Comparison of ENCODE assay signal across 13 cellular contexts in the genomic region with DNA sequence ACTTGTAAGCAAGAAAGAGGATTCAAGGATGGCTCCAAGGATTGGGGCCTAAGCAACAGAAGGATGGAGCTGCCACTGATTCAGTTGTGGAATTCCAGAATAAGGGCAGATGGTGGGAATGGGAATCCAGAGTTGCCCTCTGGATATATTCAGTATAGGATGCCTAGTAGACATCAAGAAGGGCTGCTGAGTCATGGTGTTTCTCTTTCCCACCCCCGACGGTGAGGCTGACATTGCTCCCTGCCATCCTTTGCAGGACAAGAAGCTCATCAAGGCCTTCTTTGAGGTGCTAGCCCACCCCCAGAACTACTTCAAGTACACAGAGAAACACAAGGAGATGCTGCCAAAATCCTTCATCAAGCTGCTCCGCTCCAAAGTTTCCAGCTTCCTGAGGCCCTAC. TPM values are rescaled to one million over a fixed set of nuclear protein-coding genes. Genes with fewer than 3 reads are reported as not detected.
DNase-seq lines count a peak whose midpoint lies in the region; ATAC-seq and TF ChIP-seq lines count a peak whose summit lies in the region.
"Had no signal": no experiment of that assay in that cellular context is flagged by ENCODE, and none has a peak within 500 bp of the region (broad histone marks: within the 10 kb centered on the region; RNA-seq: fewer than 3 reads in every experiment).

No MANE protein-coding gene starts in this region.

- no peak overlapping the region; the same call in 1 of the 2 replicates for H4K91ac ChIP-seq in IMR-90 (ENCODE audit: insufficient read depth, low read depth, low read length)

- TF ChIP-seq CTCF in IMR-90 (conservative IDR thresholded peaks at IDR 0.05; ENCODE audit: low read depth, low read length) (no peak), thoracic aorta (IDR thresholded peaks at IDR 0.05) (no peak)

- in situ Hi-C loops in IMR-90 (cut with MboI; ENCODE audit: low sequenced_read_pairs), result no loop called here

- peak overlapping the region; percentile 53; the same call in 1 of the 2 replicates for H2BK20ac ChIP-seq in IMR-90 (ENCODE audit: low read depth, low read length)

- H4K20me1 ChIP-seq in IMR-90 (ENCODE audit: insufficient read depth, low read length), result no peaks in the 10 kb centered on the region; the same call in 1 of the 2 replicates

- no peak overlapping the region for H3K4me2 ChIP-seq in IMR-90 (ENCODE audit: low read depth, low read length)

- CTCF ChIA-PET in IMR-90 (lab: Yijun Ruan, JAX), result interaction anchor here (1.1 kb wide), 1 partner anchor 10 kb away, joined by 4 read pairs; no protein-coding TSS in a partner anchor

- peak overlapping the region; percentile 63 for H2AK9ac ChIP-seq in IMR-90 (replicated peaks; ENCODE audit: low read depth, low read length, poor library complexity)

- peak overlapping the region; percentile 25 for H2AFZ ChIP-seq in IMR-90 (replicated peaks; ENCODE audit: low read length, poor library complexity)

- H3K14ac ChIP-seq in IMR-90 (replicated peaks; ENCODE audit: low read depth, low read length), result no peak overlapping the region; the same call in 1 of the 2 replicates

- H3K27ac ChIP-seq in IMR-90 (ENCODE audit: insufficient read depth, low read length) (no peak overlapping the region), thoracic aorta (peak overlapping the region; percentile 59 to 63)

- peaks cover 20 to 67% of the 10 kb centered on the region in 2 experiments; a peak in 3 of 4 replicates for H3K79me1 ChIP-seq in IMR-90 (ENCODE audit: low read depth in 1 of 2, low read length in 2 of 2)

- peak overlapping the region; percentile 4 to 63 for H3K27ac Mint-ChIP-seq in activated naive CD4-positive, alpha-beta T cell treated with anti-CD3 and anti-CD28 coated beads, Interleukin-2, amount 50 U/mL, for 72 hours
- H3K27ac Mint-ChIP-seq: activated naive CD8-positive, alpha-beta T cell treated with anti-CD3 and anti-CD28 coated beads for 36 hours had no signal

- intact Hi-C loops in IMR-90 (cut with micrococcal nuclease), result no loop called here

- H3K9me3 ChIP-seq in IMR-90 (ENCODE audit: control insufficient read depth, insufficient read depth, low read length) (no peaks in the 10 kb centered on the region), thoracic aorta (no peaks in the 10 kb centered on the region)

- H2BK5ac ChIP-seq in IMR-90 (ENCODE audit: low read depth, low read length, poor library complexity, severe bottlenecking), result no peak overlapping the region

- H3K36me3 ChIP-seq in IMR-90 (ENCODE audit: control insufficient read depth, insufficient read depth, low read length), result peaks cover 24% of the 10 kb centered on the region; the same call in 1 of the 2 replicates
- H3K36me3 ChIP-seq in thoracic aorta, result peaks cover 29% of the 10 kb centered on the region

- no peak overlapping the region for H3K18ac ChIP-seq in IMR-90 (ENCODE audit: low read depth, low read length)

- POLR2A ChIA-PET in IMR-90 (lab: Charles Lee; ENCODE audit: unreplicated experiment), result interaction anchor here (0.6 kb wide), 1 partner anchor 109 kb away, joined by 3 read pairs; no protein-coding TSS in a partner anchor

- ATAC-seq in activated naive CD4-positive, alpha-beta T cell treated with anti-CD3 and anti-CD28 coated beads, Interleukin-2, amount 50 U/mL, for 72 hours, result no peak
- peak; percentile 53 for ATAC-seq in IMR-90 (ENCODE audit: low read depth)
- no peak for ATAC-seq in thoracic aorta (ENCODE audit: insufficient number of reproducible peaks, low FRiP score, low read depth)
- ATAC-seq in HG03135 (IDR thresholded peaks at IDR 0.05; ENCODE audit: unreplicated experiment), result no peak
- ATAC-seq in GM18511 (IDR thresholded peaks at IDR 0.05; ENCODE audit: unreplicated experiment), result no peak

- H2BK15ac ChIP-seq in IMR-90 (ENCODE audit: low read depth, low read length), result 0 out of 3 replicates have a peak overlapping the region, but pooled peaks have one; percentile 1

- H3K27me3 ChIP-seq in IMR-90 (ENCODE audit: control insufficient read depth, insufficient read depth, low read length) (no peaks in the 10 kb centered on the region), thoracic aorta (replicated peaks; ENCODE audit: insufficient read depth) (no peaks in the 10 kb centered on the region)

- H3K4me3 ChIP-seq in IMR-90 (ENCODE audit: insufficient read depth, low read depth, low read length) (no peak overlapping the region), thoracic aorta (no peak overlapping the region)

- peak overlapping the region; percentile 54; the same call in 1 of the 2 replicates for H2AK5ac ChIP-seq in IMR-90 (ENCODE audit: low read depth, low read length)

- H4K5ac ChIP-seq in IMR-90 (ENCODE audit: low read depth, low read length), result no peak overlapping the region

- no peak for TF ChIP-seq POLR2A in IMR-90 (IDR thresholded peaks at IDR 0.05; ENCODE audit: low read depth, low read length)

- H4K8ac ChIP-seq in IMR-90 (ENCODE audit: low read depth in 2 of 2, low read length in 2 of 2), result peak overlapping the region; percentile 0 to 62; a peak in 2 of 4 replicates

- no TSS peak for BruUV-seq in IMR-90 (replicated peaks; lab: Mats Ljungman, UMichigan)

- no peaks in the 10 kb centered on the region for H3K9me3 Mint-ChIP-seq in activated naive CD4-positive, alpha-beta T cell treated with anti-CD3 and anti-CD28 coated beads, Interleukin-2, amount 50 U/mL, for 72 hours
- H3K9me3 Mint-ChIP-seq: activated naive CD8-positive, alpha-beta T cell treated with anti-CD3 and anti-CD28 coated beads for 36 hours had no signal

- dilution Hi-C loops in IMR-90 (cut with HindIII; ENCODE audit: low sequenced_read_pairs, unreplicated experiment), result no loop called here

- no peak overlapping the region for H3K23ac ChIP-seq in IMR-90 (ENCODE audit: low read depth, low read length)

- no peak overlapping the region for H3K56ac ChIP-seq in IMR-90 (ENCODE audit: extremely low read depth, insufficient read depth, low read length)

- H3K4me1 ChIP-seq in IMR-90 (ENCODE audit: control insufficient read depth, insufficient read depth, low read length), result peaks cover 2% of the 10 kb centered on the region; the same call in 1 of the 2 replicates
- peaks cover 5 to 25% of the 10 kb centered on the region in 2 donors for H3K4me1 ChIP-seq in thoracic aorta (ENCODE audit: control insufficient read depth in 1 of 2, low read depth in 2 of 2)

- H3K36me3 Mint-ChIP-seq in activated naive CD4-positive, alpha-beta T cell treated with anti-CD3 and anti-CD28 coated beads, Interleukin-2, amount 50 U/mL, for 72 hours, result no peaks in the 10 kb centered on the region
- H3K36me3 Mint-ChIP-seq: activated naive CD8-positive, alpha-beta T cell treated with anti-CD3 and anti-CD28 coated beads for 36 hours had no signal

- H3K9ac ChIP-seq in IMR-90 (ENCODE audit: low read depth, low read length), result no peak overlapping the region

- peak overlapping the region; percentile 15 for H3K4ac ChIP-seq in IMR-90 (ENCODE audit: low read depth, low read length)

- WGBS in IMR-90 (ENCODE audit: extremely low coverage in 2 of 2, insufficient read length in 1 of 2), 2 experiments, result no CpG with 5 or more reads among the region's 3 CpGs

- TF ChIP-seq RAD21 in IMR-90 (IDR thresholded peaks at IDR 0.05; ENCODE audit: low read length), result no peak

- H3K9me1 ChIP-seq in IMR-90 (ENCODE audit: insufficient read depth, low read length), result peaks cover 18% of the 10 kb centered on the region

- DNase-seq in activated naive CD4-positive, alpha-beta T cell treated with anti-CD3 and anti-CD28 coated beads, Interleukin-2, amount 50 U/mL, for 72 hours (ENCODE audit: low spot score in 2 of 2), result no peak
- DNase-seq in activated naive CD4-positive, alpha-beta T cell treated with Interleukin-2 at 50 U/mL for 16 hours, result no peak
- DNase-seq in IMR-90, result peak; percentile 28
- peak; percentile 20 for DNase-seq in amniotic epithelial cell (ENCODE audit: low read depth)
- DNase-seq in thoracic aorta (ENCODE audit: low spot score), result no peak
- DNase-seq in stimulated activated CD8-positive, alpha-beta memory T cell treated with anti-CD3 and anti-CD28 coated beads, Interleukin-4, amount 100 ng/mL, for 48 hours, result no peak
- DNase-seq: activated naive CD8-positive, alpha-beta T cell treated with anti-CD3 and anti-CD28 coated beads for 36 hours; DMS79 treated with DMSO at 0.1 percent for 48 hours; NCI-H1048; occipital lobe; Right ventricle myocardium superior had no signal

- peak overlapping the region; percentile 54; the same call in 1 of the 2 replicates for H2BK120ac ChIP-seq in IMR-90 (ENCODE audit: low read depth, low read length)

TF ChIP-seq in IMR-90, 13 proteins besides CTCF, POLR2A, EP300 and RAD21 (continues in another document):
- TF ChIP-seq, protein P1, sequence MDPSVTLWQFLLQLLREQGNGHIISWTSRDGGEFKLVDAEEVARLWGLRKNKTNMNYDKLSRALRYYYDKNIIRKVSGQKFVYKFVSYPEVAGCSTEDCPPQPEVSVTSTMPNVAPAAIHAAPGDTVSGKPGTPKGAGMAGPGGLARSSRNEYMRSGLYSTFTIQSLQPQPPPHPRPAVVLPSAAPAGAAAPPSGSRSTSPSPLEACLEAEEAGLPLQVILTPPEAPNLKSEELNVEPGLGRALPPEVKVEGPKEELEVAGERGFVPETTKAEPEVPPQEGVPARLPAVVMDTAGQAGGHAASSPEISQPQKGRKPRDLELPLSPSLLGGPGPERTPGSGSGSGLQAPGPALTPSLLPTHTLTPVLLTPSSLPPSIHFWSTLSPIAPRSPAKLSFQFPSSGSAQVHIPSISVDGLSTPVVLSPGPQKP (IDR thresholded peaks at IDR 0.05; ENCODE audit: borderline replicate concordance, low read depth, low read length), result no peak
- TF ChIP-seq MAFK (IDR thresholded peaks at IDR 0.05; ENCODE audit: low read depth, low read length), result peak; percentile 56; the same call in 1 of the 2 replicates

RNA-seq across cellular contexts. Expression of a gene that starts 11.2 kb away (rescaled TPM):
- total RNA-seq in activated naive CD4-positive, alpha-beta T cell treated with anti-CD3 and anti-CD28 coated beads, Interleukin-2, amount 50 U/mL, for 72 hours, result 10 to 100 TPM; 48.6 to 55.7 TPM
- 15.3 and 19.9 TPM in 2 replicates for total RNA-seq in IMR-90 (2012; rRNA removed)
- 21.1 and 22.5 TPM in 2 replicates for polyA plus RNA-seq in IMR-90 (2012; rRNA removed)
- polyA plus RNA-seq in IMR-90 (2012; cell fraction: cytosol; rRNA removed), result 13.4 and 13.9 TPM in 2 replicates
- polyA plus RNA-seq in IMR-90 (2012; cell fraction: nucleus; rRNA removed; ENCODE audit: low replicate concordance), result 87.4 and 150 TPM in 2 replicates
- 10 to 100 TPM; 46.8 to 47.0 TPM for total RNA-seq in thoracic aorta

RNA-seq across cellular contexts. Expression of a gene that starts 34.5 kb away (rescaled TPM):
- total RNA-seq in activated naive CD4-positive, alpha-beta T cell treated with anti-CD3 and anti-CD28 coated beads, Interleukin-2, amount 50 U/mL, for 72 hours, result under 1 TPM in 1 of 2 donors, not detected in 1; 0.04 TPM
- total RNA-seq in IMR-90 (2012; rRNA removed) (19.9 and 21.1 TPM in 2 replicates), thoracic aorta (100 to 1,000 TPM in 1 of 2 donors, 10 to 100 TPM in 1; 75.6 to 101 TPM)
- polyA plus RNA-seq in IMR-90 (2012; rRNA removed), result 41.5 and 45.5 TPM in 2 replicates
- 24.2 and 25.6 TPM in 2 replicates for polyA plus RNA-seq in IMR-90 (2012; cell fraction: cytosol; rRNA removed)
- 53.9 and 65.7 TPM in 2 replicates for polyA plus RNA-seq in IMR-90 (2012; cell fraction: nucleus; rRNA removed; ENCODE audit: low replicate concordance)
- total RNA-seq: activated naive CD8-positive, alpha-beta T cell treated with anti-CD3 and anti-CD28 coated beads for 36 hours had no signal

RNA-seq across cellular contexts. Expression of a gene that starts 49.3 kb away (rescaled TPM):
- 100 to 1,000 TPM; 107 to 156 TPM for total RNA-seq in activated naive CD4-positive, alpha-beta T cell treated with anti-CD3 and anti-CD28 coated beads, Interleukin-2, amount 50 U/mL, for 72 hours
- total RNA-seq in IMR-90 (2012; rRNA removed), result 1.9 and 2.5 TPM in 2 replicates
- polyA plus RNA-seq in IMR-90 (2012; rRNA removed), result 4.1 and 4.2 TPM in 2 replicates
- 1.6 and 3.0 TPM in 2 replicates for polyA plus RNA-seq in IMR-90 (2012; cell fraction: cytosol; rRNA removed)
- 13.7 and 15.7 TPM in 2 replicates for polyA plus RNA-seq in IMR-90 (2012; cell fraction: nucleus; rRNA removed; ENCODE audit: low replicate concordance)
- total RNA-seq in thoracic aorta, result 1 to 10 TPM; 7.6 to 9.1 TPM

Comparison
In these comparisons a context has a peak if more than half of its experiments do, and no peak if none do; other contexts are left out.
1. DNase-seq: peak in IMR-90 (single experiment) and amniotic epithelial cell (single experiment); none in activated naive CD4-positive, alpha-beta T cell treated with anti-CD3 and anti-CD28 coated beads, Interleukin-2, amount 50 U/mL, for 72 hours (0 of 2), activated naive CD4-positive, alpha-beta T cell treated with Interleukin-2 at 50 U/mL for 16 hours (single experiment), thoracic aorta (single experiment) and stimulated activated CD8-positive, alpha-beta memory T cell treated with anti-CD3 and anti-CD28 coated beads, Interleukin-4, amount 100 ng/mL, for 48 hours (single experiment).
2. RNA of a gene that starts 34.5 kb away (total RNA-seq): 75.6 to 101 TPM in thoracic aorta and 19.9 to 21.1 TPM in IMR-90; 0.04 TPM in activated naive CD4-positive, alpha-beta T cell treated with anti-CD3 and anti-CD28 coated beads, Interleukin-2, amount 50 U/mL, for 72 hours; every median in the first group is over 10 times any median in the second.
3. RNA of a gene that starts 49.3 kb away (total RNA-seq): 107 to 156 TPM in activated naive CD4-positive, alpha-beta T cell treated with anti-CD3 and anti-CD28 coated beads, Interleukin-2, amount 50 U/mL, for 72 hours; 7.6 to 9.1 TPM in thoracic aorta and 1.9 to 2.5 TPM in IMR-90; every median in the first group is over 10 times any median in the second.